In genomic region chr2:106492399-106492798, GRCh38 we compare ENCODE assay signal across 6 cellular contexts. TPM values are rescaled to one million over a fixed set of nuclear protein-coding genes. Genes with fewer than 3 reads are reported as not detected.
"Had no signal": no experiment of that assay in that cellular context is flagged by ENCODE, and none has a peak within 500 bp of the region (broad histone marks: within the 10 kb centered on the region; RNA-seq: fewer than 3 reads in every experiment).

No MANE protein-coding gene starts in this region.

RNA-seq across cellular contexts. Expression of gene CD8B2, which starts 5.2 kb away (rescaled TPM):
- total RNA-seq: H4, H7, HepG2, HFFc6, HT1080 had no signal
- polyA plus RNA-seq: HepG2, IgD-negative memory B cell had no signal

RNA-seq across cellular contexts. Expression of gene RGPD3, which starts 24.2 kb away (rescaled TPM):
- total RNA-seq: H4 had no signal
